ENCODE assay signal across 1 cellular context in genomic region chr1:160739098-160739511, GRCh38.
TF ChIP-seq lines count a peak whose summit lies in the region.

TSS of gene SLAMF7 (plus strand) at chr1:160739247. CDS start at chr1:160739302, 55 bp downstream.

TF ChIP-seq in WTC11, 78 proteins besides CTCF, POLR2A, EP300 and RAD21 (continued from another document):
- TF ChIP-seq USF1 (CRISPR knock-in tag; IDR thresholded peaks at IDR 0.05) (no peak), ETV6 (CRISPR knock-in tag; IDR thresholded peaks at IDR 0.05) (no peak), STAT6 (CRISPR knock-in tag; conservative IDR thresholded peaks at IDR 0.05; ENCODE audit: low read depth) (no peak), PRDM15 (CRISPR knock-in tag; IDR thresholded peaks at IDR 0.05) (no peak), ERG (CRISPR knock-in tag; IDR thresholded peaks at IDR 0.05) (no peak)
